Comparison of ENCODE assay signal across 20 cellular contexts in genomic region chr12:44689587-44689986, GRCh38.
"Had no signal": no experiment of that assay in that cellular context is flagged by ENCODE, and none has a peak within 500 bp of the region (broad histone marks: within the 10 kb centered on the region; RNA-seq: fewer than 3 reads in every experiment).

No MANE protein-coding gene starts in this region.

- H3K27me3 ChIP-seq: colonic mucosa, foreskin keratinocyte, heart left ventricle, spleen, testis, transverse colon had no signal

- H3K36me3 Mint-ChIP-seq: naive B cell; stimulated activated naive B cell treated with anti-CD40 and anti-IgM and Interleukin-4, amounts not matched to agents 10 μg/mL and 1 μg/mL and 100 μg/mL, for 72 hours had no signal

- H3K4me1 Mint-ChIP-seq: naive B cell; nephron; stimulated activated naive B cell treated with anti-CD40 and anti-IgM and Interleukin-4, amounts not matched to agents 10 μg/mL and 1 μg/mL and 100 μg/mL, for 72 hours had no signal

- H3K27me3 Mint-ChIP-seq: naive B cell; stimulated activated naive B cell treated with anti-CD40 and anti-IgM and Interleukin-4, amounts not matched to agents 10 μg/mL and 1 μg/mL and 100 μg/mL, for 72 hours; stimulated activated naive CD8-positive, alpha-beta T cell treated with anti-CD3 and anti-CD28 coated beads, Interleukin-15, amount 100 ng/mL, for 72 hours had no signal

- H3K27ac ChIP-seq: colonic mucosa, foreskin keratinocyte, heart left ventricle, spleen, testis, transverse colon had no signal

- H3K27ac Mint-ChIP-seq: naive B cell; nephron; stimulated activated naive B cell treated with anti-CD40 and anti-IgM and Interleukin-4, amounts not matched to agents 10 μg/mL and 1 μg/mL and 100 μg/mL, for 72 hours had no signal

- H3K4me1 ChIP-seq: colonic mucosa, foreskin keratinocyte, heart left ventricle, spleen, testis, transverse colon had no signal

- DNase-seq: colonic mucosa; dermis blood vessel endothelial cell; erythroblast; foreskin keratinocyte; heart left ventricle; hippocampal formation; left colon; left ventricle myocardium superior; mesenchymal stem cell; naive B cell; spleen; stimulated activated CD4-positive, alpha-beta T cell treated with anti-CD3 and anti-CD28 coated beads, Interleukin-2, amount 100 ng/mL, for 24 hours; stimulated activated CD4-positive, alpha-beta T cell treated with anti-CD3 and anti-CD28 coated beads, Interleukin-4, amount 100 ng/mL, for 4 hours; stimulated activated naive B cell treated with anti-CD40 and anti-IgM and Interleukin-4, amounts not matched to agents 10 μg/mL and 1 μg/mL and 100 μg/mL, for 72 hours; stimulated activated naive CD8-positive, alpha-beta T cell treated with anti-CD3 and anti-CD28 coated beads, Interleukin-15, amount 100 ng/mL, for 72 hours; testis; transverse colon had no signal

- ATAC-seq: foreskin keratinocyte; heart left ventricle; left colon; left ventricle myocardium superior; sciatic nerve; stimulated activated naive B cell treated with anti-CD40 and anti-IgM and Interleukin-4, amounts not matched to agents 10 μg/mL and 1 μg/mL and 100 μg/mL, for 72 hours; stimulated activated naive CD8-positive, alpha-beta T cell treated with anti-CD3 and anti-CD28 coated beads, Interleukin-15, amount 100 ng/mL, for 72 hours had no signal

- H3K4me3 Mint-ChIP-seq: naive B cell; nephron; stimulated activated naive B cell treated with anti-CD40 and anti-IgM and Interleukin-4, amounts not matched to agents 10 μg/mL and 1 μg/mL and 100 μg/mL, for 72 hours; stimulated activated naive CD8-positive, alpha-beta T cell treated with anti-CD3 and anti-CD28 coated beads, Interleukin-15, amount 100 ng/mL, for 72 hours had no signal

- H3K4me3 ChIP-seq: colonic mucosa, heart left ventricle, lung, spleen, testis, transverse colon had no signal

- H3K36me3 ChIP-seq: colonic mucosa, heart left ventricle, spleen, transverse colon had no signal

- H3K9me3 ChIP-seq: colonic mucosa, testis, transverse colon had no signal
